In genomic region chr3:180048108-180048507, GRCh38 we compare ENCODE assay signal across 13 cellular contexts. TPM values are rescaled to one million over a fixed set of nuclear protein-coding genes. Genes with fewer than 3 reads are reported as not detected.
DNase-seq lines count a peak whose midpoint lies in the region; ATAC-seq, FAIRE-seq and TF ChIP-seq lines count a peak whose summit lies in the region.
"Had no signal": no experiment of that assay in that cellular context is flagged by ENCODE, and none has a peak within 500 bp of the region (broad histone marks: within the 10 kb centered on the region; RNA-seq: fewer than 3 reads in every experiment).

No MANE protein-coding gene starts in this region.

- DNase-seq in NOMO-1 treated with dmso at 0.1 percent for 144 hours (lab: John Stamatoyannopoulos, UW; ENCODE audit: unreplicated experiment) (peak; percentile 61), ACHN (no peak), HTR-8/SVneo (ENCODE audit: insufficient read length, low spot score) (no peak)
- DNase-seq in activated effector memory CD4-positive, alpha-beta T cell treated with anti-CD3 and anti-CD28 coated beads, Interleukin-2, amount 50 U/mL, for 16 hours, result no peak
- DNase-seq in activated CD8-positive, alpha-beta T cell treated with anti-CD3 and anti-CD28 coated beads, Interleukin-2, amount 10 ng/mL, durations not matched to agents 7 days and 5 days, result no peak
- DNase-seq: NCI-H524 treated with DMSO at 0.1 percent for 48 hours; stimulated activated CD4-positive, alpha-beta T cell treated with anti-CD3 and anti-CD28 coated beads, Interleukin-2, amount 100 ng/mL, for 48 hours; testis had no signal

- no peaks in the 10 kb centered on the region for H3K27me3 Mint-ChIP-seq in activated CD8-positive, alpha-beta T cell treated with anti-CD3 and anti-CD28 coated beads, Interleukin-2, amount 10 ng/mL, durations not matched to agents 7 days and 5 days (ENCODE audit: low read depth)

- in situ Hi-C loops in ACHN (cut with HindIII; ENCODE audit: low pct_ligation_motif_present, low pct_unique_long_range_greater_than_20kb, low sequenced_read_pairs), result no loop called here

- no peaks in the 10 kb centered on the region for H3K36me3 Mint-ChIP-seq in activated CD8-positive, alpha-beta T cell treated with anti-CD3 and anti-CD28 coated beads, Interleukin-2, amount 10 ng/mL, durations not matched to agents 7 days and 5 days (ENCODE audit: low read depth)

- no peak overlapping the region for H3K4me3 Mint-ChIP-seq in activated CD8-positive, alpha-beta T cell treated with anti-CD3 and anti-CD28 coated beads, Interleukin-2, amount 10 ng/mL, durations not matched to agents 7 days and 5 days

- FAIRE-seq in HTR-8/SVneo (lab: Jason Lieb, UNC), result no peak
- FAIRE-seq: HepG2 had no signal

- POLR2A ChIA-PET in activated CD8-positive, alpha-beta T cell treated with anti-CD3 and anti-CD28 coated beads, Interleukin-2, amount 10 ng/mL, durations not matched to agents 7 days and 5 days (lab: Charles Lee), result no interaction called here

- CTCF ChIA-PET in activated CD8-positive, alpha-beta T cell treated with anti-CD3 and anti-CD28 coated beads, Interleukin-2, amount 10 ng/mL, durations not matched to agents 7 days and 5 days (lab: Charles Lee), result no interaction called here

- H3K9me3 Mint-ChIP-seq in activated CD8-positive, alpha-beta T cell treated with anti-CD3 and anti-CD28 coated beads, Interleukin-2, amount 10 ng/mL, durations not matched to agents 7 days and 5 days (ENCODE audit: insufficient read depth), result no peaks in the 10 kb centered on the region

- H3K4me1 Mint-ChIP-seq in activated CD8-positive, alpha-beta T cell treated with anti-CD3 and anti-CD28 coated beads, Interleukin-2, amount 10 ng/mL, durations not matched to agents 7 days and 5 days (ENCODE audit: low read depth), result no peaks in the 10 kb centered on the region

- TF ChIP-seq POLR2A in GM18505 (IDR thresholded peaks at IDR 0.05; ENCODE audit: borderline replicate concordance, extremely low read depth, insufficient read depth, insufficient read length), result no peak

- ATAC-seq in GM18505 (IDR thresholded peaks at IDR 0.05; ENCODE audit: unreplicated experiment) (peak; percentile 93), GM21515 (IDR thresholded peaks at IDR 0.05; ENCODE audit: unreplicated experiment) (peak; percentile 96), HG03103 (IDR thresholded peaks at IDR 0.05; ENCODE audit: low read depth, unreplicated experiment) (peak; percentile 97)
- no peak for ATAC-seq in activated CD8-positive, alpha-beta T cell treated with anti-CD3 and anti-CD28 coated beads, Interleukin-2, amount 10 ng/mL, durations not matched to agents 7 days and 5 days
- ATAC-seq: HepG2 had no signal

- H3K27ac Mint-ChIP-seq in activated CD8-positive, alpha-beta T cell treated with anti-CD3 and anti-CD28 coated beads, Interleukin-2, amount 10 ng/mL, durations not matched to agents 7 days and 5 days, result no peak overlapping the region

RNA-seq across cellular contexts. Expression of gene PEX5L, which starts 11.4 kb away (rescaled TPM):
- total RNA-seq in activated CD8-positive, alpha-beta T cell treated with anti-CD3 and anti-CD28 coated beads, Interleukin-2, amount 10 ng/mL, durations not matched to agents 7 days and 5 days, result not detected
- total RNA-seq: dermis microvascular lymphatic vessel endothelial cell, HepG2 had no signal
